ENCODE assay signal across 8 cellular contexts in genomic region chr6:34656378-34657036, GRCh38. TPM values are rescaled to one million over a fixed set of nuclear protein-coding genes. Genes with fewer than 3 reads are reported as not detected.
DNase-seq lines count a peak whose midpoint lies in the region; ATAC-seq lines count a peak whose summit lies in the region.

No MANE protein-coding gene starts in this region.

- peak; percentile 92 for ATAC-seq in GM19351 (IDR thresholded peaks at IDR 0.05; ENCODE audit: unreplicated experiment)
- peak; percentile 89 for ATAC-seq in HG03342 (IDR thresholded peaks at IDR 0.05; ENCODE audit: unreplicated experiment)
- peak; percentile 44 to 53 for ATAC-seq in right cardiac atrium

- DNase-seq in DMS53 (lab: John Stamatoyannopoulos, UW): peak; percentile 93
- DNase-seq in NCI-H82 (lab: John Stamatoyannopoulos, UW): peak; percentile 82
- peak; percentile 87 for DNase-seq in adipocyte (ENCODE audit: low read depth)
- DNase-seq in right cardiac atrium: peak in 1 of 3 donors; percentile 60
- peak; percentile 7 to 23 for DNase-seq in stimulated activated CD4-positive, alpha-beta T cell treated with anti-CD3 and anti-CD28 coated beads, Interleukin-2, amount 100 ng/mL, for 48 hours
- no peak for DNase-seq in T1000 (lab: John Stamatoyannopoulos, UW)

- H3K9me3 ChIP-seq in adipocyte (ENCODE audit: control insufficient read depth, low read length) (no peaks in the 10 kb centered on the region), right cardiac atrium (ENCODE audit: control insufficient read depth, low read length) (no peaks in the 10 kb centered on the region)

- peak overlapping the region; percentile 82 for H3K4me3 ChIP-seq in adipocyte (ENCODE audit: low read length)
- peak overlapping the region; percentile 73 for H3K4me3 ChIP-seq in right cardiac atrium (ENCODE audit: low read length)

- peak overlapping the region; percentile 75 for H3K9ac ChIP-seq in adipocyte (ENCODE audit: low read length)

- H3K27ac ChIP-seq in right cardiac atrium (ENCODE audit: low read length): peak overlapping the region; percentile 98

- 11% methylated on average over 5 of the region's 5 CpGs for WGBS in right cardiac atrium

- peaks cover 17% of the 10 kb centered on the region for H3K36me3 ChIP-seq in adipocyte (ENCODE audit: control insufficient read depth, insufficient read depth, low read length, severe bottlenecking)

- intact Hi-C loops in right cardiac atrium (cut with DNase I): no loop called here

- no peaks in the 10 kb centered on the region for H3K27me3 ChIP-seq in adipocyte (replicated peaks; ENCODE audit: control insufficient read depth, insufficient read depth, low read length)
- no peaks in the 10 kb centered on the region for H3K27me3 ChIP-seq in right cardiac atrium (ENCODE audit: control insufficient read depth, insufficient read depth)

- H3K4me1 ChIP-seq in adipocyte (ENCODE audit: control insufficient read depth, insufficient read depth, low read length) (peaks cover 45% of the 10 kb centered on the region), right cardiac atrium (ENCODE audit: control insufficient read depth, insufficient read depth, low read length) (peaks cover 15% of the 10 kb centered on the region)

RNA-seq across cellular contexts. Expression of gene ILRUN, which starts 40.1 kb away (rescaled TPM):
- total RNA-seq in right cardiac atrium: 100 to 1,000 TPM; 120 to 150 (median 134) TPM
- 116 TPM for polyA plus RNA-seq in right cardiac atrium
